Comparison of ENCODE assay signal across 19 cellular contexts in the genomic region with DNA sequence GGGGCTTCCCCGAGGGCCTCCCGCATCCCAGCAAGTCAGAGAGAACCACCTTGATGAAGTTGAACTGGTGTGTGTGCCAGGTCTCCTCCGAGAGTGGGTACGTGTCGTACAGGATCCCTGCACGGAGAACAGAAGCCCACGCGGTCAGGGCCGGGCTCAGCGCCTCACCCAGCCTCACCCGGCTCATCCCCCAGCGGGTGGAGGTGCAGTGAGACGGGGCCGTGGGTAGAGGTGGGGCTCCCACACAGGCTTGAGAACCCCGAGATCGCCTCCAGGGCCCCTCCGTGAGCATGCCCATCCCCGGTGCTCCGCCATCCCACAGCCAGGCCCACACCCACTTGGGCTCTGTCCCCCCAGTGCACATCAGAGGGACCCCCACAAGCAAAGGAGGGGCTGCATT. TPM values are rescaled to one million over a fixed set of nuclear protein-coding genes. Genes with fewer than 3 reads are reported as not detected.
DNase-seq lines count a peak whose midpoint lies in the region; ATAC-seq, FAIRE-seq and TF ChIP-seq lines count a peak whose summit lies in the region.
"Had no signal": no experiment of that assay in that cellular context is flagged by ENCODE, and none has a peak within 500 bp of the region (broad histone marks: within the 10 kb centered on the region; RNA-seq: fewer than 3 reads in every experiment).

No MANE protein-coding gene starts in this region.

- DNase-seq in activated T-helper 1 cell treated with anti-CD3 and anti-CD28 coated beads, Interleukin-12 subunit alpha, Interleukin-12 subunit beta, Interleukin-2, Interleukin-4 antibody, amounts not matched to agents 30 ng/mL and 10 ng/mL and 1 ng/mL, durations not matched to agents 14 hours and 24 hours and 36 hours (ENCODE audit: low spot score): no peak
- DNase-seq in HepG2 (ENCODE audit: low spot score): no peak
- no peak for DNase-seq in activated naive CD4-positive, alpha-beta T cell (lab: John Stamatoyannopoulos, UW)
- DNase-seq in mesothelial cell of epicardium (ENCODE audit: low spot score in 2 of 2, unreplicated experiment in 2 of 2): no peak
- DNase-seq: CD8-positive, alpha-beta memory T cell; GDM1; GM23248; HCEC 1CT; KG1; NCI-H1417 treated with DMSO at 0.1 percent for 48 hours; NCI-H2029 treated with DMSO at 0.1 percent for 48 hours; NCI-H510A treated with DMSO at 0.1 percent for 48 hours; NCI-H82 had no signal

- 99% methylated on average over 11 of the region's 19 CpGs for WGBS in HepG2 (ENCODE audit: low lambda C conversion rate)

- intact Hi-C loops in activated T-helper 1 cell treated with anti-CD3 and anti-CD28 coated beads, Interleukin-12 subunit alpha, Interleukin-12 subunit beta, Interleukin-2, Interleukin-4 antibody, amounts not matched to agents 30 ng/mL and 10 ng/mL and 1 ng/mL, durations not matched to agents 14 hours and 24 hours and 36 hours (cut with micrococcal nuclease): no loop called here
- intact Hi-C loops in HepG2 (cut with micrococcal nuclease; ENCODE audit: unreplicated experiment): no loop called here

- no peak overlapping the region for H3K27ac Mint-ChIP-seq in activated T-helper 1 cell treated with anti-CD3 and anti-CD28 coated beads, Interleukin-12 subunit alpha, Interleukin-12 subunit beta, Interleukin-2, Interleukin-4 antibody, amounts not matched to agents 30 ng/mL and 10 ng/mL and 1 ng/mL, durations not matched to agents 14 hours and 24 hours and 36 hours
- H3K27ac Mint-ChIP-seq in mesothelial cell of epicardium: no peak overlapping the region

- H3K9ac ChIP-seq in HepG2 (ENCODE audit: insufficient read depth, low read depth, low read length): no peak overlapping the region
- H3K9ac ChIP-seq: GM23248 had no signal

- H3K27me3 ChIP-seq in HepG2 (ENCODE audit: control insufficient read depth in 1 of 2, insufficient read depth in 2 of 2, low read length in 2 of 2): no peaks in the 10 kb centered on the region
- H3K27me3 ChIP-seq: BLaER1 treated with 17β-estradiol and CSF1 and Interleukin-3, amounts not matched to agents 10 nM and 100 nM; SJSA1 had no signal

- no peak for ATAC-seq in HepG2
- ATAC-seq in HG03095 (IDR thresholded peaks at IDR 0.05; ENCODE audit: unreplicated experiment): no peak
- ATAC-seq: GM12878 had no signal

- no peak overlapping the region for H3K4me2 ChIP-seq in HepG2 (ENCODE audit: low read depth, low read length)

- no TSS peak for BruUV-seq in HepG2 (replicated peaks; lab: Mats Ljungman, UMichigan)

- no peak for TF ChIP-seq CTCF in 22Rv1 (IDR thresholded peaks at IDR 0.05)
- no peak for TF ChIP-seq CTCF in HepG2 (CRISPR knock-in tag; IDR thresholded peaks at IDR 0.05)
- TF ChIP-seq CTCF in mesothelial cell of epicardium (IDR thresholded peaks at IDR 0.05; ENCODE audit: unreplicated experiment): no peak

- no peak for TF ChIP-seq RAD21 in HepG2 (CRISPR knock-in tag; IDR thresholded peaks at IDR 0.05)

- no peaks in the 10 kb centered on the region for H3K9me3 Mint-ChIP-seq in activated T-helper 1 cell treated with anti-CD3 and anti-CD28 coated beads, Interleukin-12 subunit alpha, Interleukin-12 subunit beta, Interleukin-2, Interleukin-4 antibody, amounts not matched to agents 30 ng/mL and 10 ng/mL and 1 ng/mL, durations not matched to agents 14 hours and 24 hours and 36 hours
- H3K9me3 Mint-ChIP-seq in mesothelial cell of epicardium: no peaks in the 10 kb centered on the region
- H3K9me3 Mint-ChIP-seq: CD8-positive, alpha-beta memory T cell had no signal

- CTCF ChIA-PET in HepG2 (lab: Yijun Ruan, JAX; ENCODE audit: low intra/inter-chr PET ratio, low total read pairs): no interaction called here

- in situ Hi-C loops in HepG2 (cut with HindIII; ENCODE audit: extremely low pct_ligation_motif_present, low pct_unique_long_range_greater_than_20kb): no loop called here

- H3K4me1 ChIP-seq in HepG2 (ENCODE audit: insufficient read depth, low read length): peaks cover 60% of the 10 kb centered on the region

- H4K20me1 ChIP-seq in HepG2 (ENCODE audit: insufficient read depth, low read length): no peaks in the 10 kb centered on the region

- H3K79me2 ChIP-seq in HepG2 (ENCODE audit: insufficient read depth, low read length): no peaks in the 10 kb centered on the region

- no peaks in the 10 kb centered on the region for H3K36me3 Mint-ChIP-seq in activated T-helper 1 cell treated with anti-CD3 and anti-CD28 coated beads, Interleukin-12 subunit alpha, Interleukin-12 subunit beta, Interleukin-2, Interleukin-4 antibody, amounts not matched to agents 30 ng/mL and 10 ng/mL and 1 ng/mL, durations not matched to agents 14 hours and 24 hours and 36 hours (ENCODE audit: low read depth)
- peaks cover 3% of the 10 kb centered on the region for H3K36me3 Mint-ChIP-seq in mesothelial cell of epicardium

- no peak overlapping the region for H3K4me3 ChIP-seq in HepG2 (replicated peaks in 1 of 3; ENCODE audit: insufficient read depth in 1 of 3, low read depth in 2 of 3, low read length in 3 of 3)
- H3K4me3 ChIP-seq: BLaER1 treated with 17β-estradiol and CSF1 and Interleukin-3, amounts not matched to agents 10 nM and 100 nM; GM12878; GM23248; SJSA1 had no signal

- no peak overlapping the region for H2AFZ ChIP-seq in HepG2 (ENCODE audit: low read length)
- H2AFZ ChIP-seq: GM23248 had no signal

- H3K9me3 ChIP-seq in HepG2 (ENCODE audit: low read length): no peaks in the 10 kb centered on the region
- H3K9me3 ChIP-seq: BLaER1 treated with 17β-estradiol and CSF1 and Interleukin-3, amounts not matched to agents 10 nM and 100 nM; SJSA1 had no signal

- H3K4me3 Mint-ChIP-seq in activated T-helper 1 cell treated with anti-CD3 and anti-CD28 coated beads, Interleukin-12 subunit alpha, Interleukin-12 subunit beta, Interleukin-2, Interleukin-4 antibody, amounts not matched to agents 30 ng/mL and 10 ng/mL and 1 ng/mL, durations not matched to agents 14 hours and 24 hours and 36 hours: peak overlapping the region; percentile 60
- no peak overlapping the region for H3K4me3 Mint-ChIP-seq in mesothelial cell of epicardium

- POLR2A ChIA-PET in HepG2 (lab: Yijun Ruan, JAX): no interaction called here

- TF ChIP-seq EP300 in HepG2 (IDR thresholded peaks at IDR 0.05; ENCODE audit: low read depth in 2 of 2, low read length in 2 of 2) (no peak), HepG2 (CRISPR knock-in tag; IDR thresholded peaks at IDR 0.05; ENCODE audit: borderline replicate concordance) (no peak)

- FAIRE-seq in HepG2 (lab: Jason Lieb, UNC): no peak
- FAIRE-seq: A204.1, GM12878 had no signal

- H3K36me3 ChIP-seq in HepG2 (replicated peaks in 1 of 2; ENCODE audit: control insufficient read depth in 1 of 2, insufficient read depth in 2 of 2, low read length in 2 of 2): 0 out of 5 replicates have a peak, but pooled peaks cover 0 to 2% of the 10 kb centered on the region in 2 experiments

- TF ChIP-seq POLR2A in HepG2 (IDR thresholded peaks at IDR 0.05; ENCODE audit: insufficient read depth in 1 of 2, low read depth in 2 of 2, low read length in 2 of 2): no peak

- peaks cover 7% of the 10 kb centered on the region for H3K27me3 Mint-ChIP-seq in activated T-helper 1 cell treated with anti-CD3 and anti-CD28 coated beads, Interleukin-12 subunit alpha, Interleukin-12 subunit beta, Interleukin-2, Interleukin-4 antibody, amounts not matched to agents 30 ng/mL and 10 ng/mL and 1 ng/mL, durations not matched to agents 14 hours and 24 hours and 36 hours (ENCODE audit: insufficient read depth)
- no peaks in the 10 kb centered on the region for H3K27me3 Mint-ChIP-seq in mesothelial cell of epicardium (ENCODE audit: low read depth)

- H3K4me1 Mint-ChIP-seq in activated T-helper 1 cell treated with anti-CD3 and anti-CD28 coated beads, Interleukin-12 subunit alpha, Interleukin-12 subunit beta, Interleukin-2, Interleukin-4 antibody, amounts not matched to agents 30 ng/mL and 10 ng/mL and 1 ng/mL, durations not matched to agents 14 hours and 24 hours and 36 hours (ENCODE audit: low read depth): peaks cover 5% of the 10 kb centered on the region
- H3K4me1 Mint-ChIP-seq in mesothelial cell of epicardium: peaks cover 8% of the 10 kb centered on the region

- H3K27ac ChIP-seq in 22Rv1 (peak overlapping the region; percentile 82), HepG2 (ENCODE audit: extremely low read length, insufficient read depth, low read length) (peak overlapping the region; percentile 85)
- H3K27ac ChIP-seq: BLaER1 treated with 17β-estradiol and CSF1 and Interleukin-3, amounts not matched to agents 10 nM and 100 nM; GM23248; SJSA1 had no signal

RNA-seq across cellular contexts. Expression of a gene that starts 2.3 kb away (rescaled TPM):
- total RNA-seq in activated T-helper 1 cell treated with anti-CD3 and anti-CD28 coated beads, Interleukin-12 subunit alpha, Interleukin-12 subunit beta, Interleukin-2, Interleukin-4 antibody, amounts not matched to agents 30 ng/mL and 10 ng/mL and 1 ng/mL, durations not matched to agents 14 hours and 24 hours and 36 hours: 21.7 and 22.3 TPM in 2 replicates
- 113 and 124 TPM in 2 replicates for total RNA-seq in HepG2 (2016; rRNA removed; fragmentation: Illumina TruSeq; extraction: Trizol)
- total RNA-seq in HepG2 (2016; cell fraction: cytosol; rRNA removed; fragmentation: Illumina TruSeq; extraction: Trizol; ENCODE audit: low read depth): 167 and 206 TPM in 2 replicates
- 112 and 125 TPM in 2 replicates for total RNA-seq in HepG2 (2016; cell fraction: insoluble cytoplasmic fraction; rRNA removed; fragmentation: Illumina TruSeq; extraction: Trizol)
- total RNA-seq in HepG2 (2016; cell fraction: membrane; rRNA removed; fragmentation: Illumina TruSeq; extraction: Trizol): 130 and 170 TPM in 2 replicates
- total RNA-seq in HepG2 (2016; cell fraction: nucleus; rRNA removed; fragmentation: Illumina TruSeq; extraction: Trizol): 42.6 and 51.4 TPM in 2 replicates
- 115 and 120 TPM in 2 replicates for polyA plus RNA-seq in HepG2 (2011; rRNA removed)
- 103 and 156 TPM in 2 replicates for polyA plus RNA-seq in HepG2 (2011; cell fraction: cytosol; rRNA removed)
- 88.3 and 90.1 TPM in 2 replicates for polyA plus RNA-seq in HepG2 (2011; cell fraction: nucleus; rRNA removed)
- 74.3 and 76.0 TPM in 2 replicates for polyA plus RNA-seq in HepG2 (2012)
- 282 and 316 TPM in 2 replicates for polyA plus RNA-seq in HepG2 (2016; cell fraction: cytosol; fragmentation: Illumina TruSeq; extraction: Trizol; ENCODE audit: low read depth)
- 152 and 183 TPM in 2 replicates for polyA plus RNA-seq in HepG2 (2016; cell fraction: insoluble cytoplasmic fraction; fragmentation: Illumina TruSeq; extraction: Trizol; ENCODE audit: low read depth)
- polyA plus RNA-seq in HepG2 (2016; cell fraction: membrane; fragmentation: Illumina TruSeq; extraction: Trizol; ENCODE audit: low read depth): 195 and 222 TPM in 2 replicates
- 119 and 134 TPM in 2 replicates for polyA plus RNA-seq in HepG2 (2016; cell fraction: nucleus; fragmentation: Illumina TruSeq; extraction: Trizol; ENCODE audit: insufficient read depth, low read depth)
- polyA minus RNA-seq in HepG2 (2011; rRNA and poly(A)+ RNA removed; ENCODE audit: low replicate concordance): 46.3 and 144 TPM in 2 replicates
- 48.8 and 63.0 TPM in 2 replicates for polyA minus RNA-seq in HepG2 (2011; cell fraction: cytosol; rRNA and poly(A)+ RNA removed)
- polyA minus RNA-seq in HepG2 (2011; cell fraction: nucleus; rRNA and poly(A)+ RNA removed): 20.3 and 21.1 TPM in 2 replicates
- 41.5 to 44.5 TPM (median 42.6 TPM) in 3 replicates for total RNA-seq in mesothelial cell of epicardium

RNA-seq across cellular contexts. Expression of a gene that starts 8.3 kb away (rescaled TPM):
- 301 and 304 TPM in 2 replicates for total RNA-seq in activated T-helper 1 cell treated with anti-CD3 and anti-CD28 coated beads, Interleukin-12 subunit alpha, Interleukin-12 subunit beta, Interleukin-2, Interleukin-4 antibody, amounts not matched to agents 30 ng/mL and 10 ng/mL and 1 ng/mL, durations not matched to agents 14 hours and 24 hours and 36 hours
- total RNA-seq in HepG2 (2016; rRNA removed; fragmentation: Illumina TruSeq; extraction: Trizol): 50.5 and 79.2 TPM in 2 replicates
- total RNA-seq in HepG2 (2016; cell fraction: cytosol; rRNA removed; fragmentation: Illumina TruSeq; extraction: Trizol; ENCODE audit: low read depth): 72.9 and 77.7 TPM in 2 replicates
- total RNA-seq in HepG2 (2016; cell fraction: insoluble cytoplasmic fraction; rRNA removed; fragmentation: Illumina TruSeq; extraction: Trizol): 43.4 and 84.1 TPM in 2 replicates
- total RNA-seq in HepG2 (2016; cell fraction: membrane; rRNA removed; fragmentation: Illumina TruSeq; extraction: Trizol): 104 and 106 TPM in 2 replicates
- total RNA-seq in HepG2 (2016; cell fraction: nucleus; rRNA removed; fragmentation: Illumina TruSeq; extraction: Trizol): 38.3 and 43.3 TPM in 2 replicates
- polyA plus RNA-seq in HepG2 (2011; rRNA removed): 58.7 and 63.3 TPM in 2 replicates
- polyA plus RNA-seq in HepG2 (2011; cell fraction: cytosol; rRNA removed): 37.8 and 48.2 TPM in 2 replicates
- 99.5 and 105 TPM in 2 replicates for polyA plus RNA-seq in HepG2 (2011; cell fraction: nucleus; rRNA removed)
- polyA plus RNA-seq in HepG2 (2012): 48.3 and 71.8 TPM in 2 replicates
- 108 and 114 TPM in 2 replicates for polyA plus RNA-seq in HepG2 (2016; cell fraction: cytosol; fragmentation: Illumina TruSeq; extraction: Trizol; ENCODE audit: low read depth)
- 86.3 and 104 TPM in 2 replicates for polyA plus RNA-seq in HepG2 (2016; cell fraction: insoluble cytoplasmic fraction; fragmentation: Illumina TruSeq; extraction: Trizol; ENCODE audit: low read depth)
- polyA plus RNA-seq in HepG2 (2016; cell fraction: membrane; fragmentation: Illumina TruSeq; extraction: Trizol; ENCODE audit: low read depth): 117 and 124 TPM in 2 replicates
- 140 and 145 TPM in 2 replicates for polyA plus RNA-seq in HepG2 (2016; cell fraction: nucleus; fragmentation: Illumina TruSeq; extraction: Trizol; ENCODE audit: insufficient read depth, low read depth)
- polyA minus RNA-seq in HepG2 (2011; rRNA and poly(A)+ RNA removed; ENCODE audit: low replicate concordance): 26.8 and 58.6 TPM in 2 replicates
- polyA minus RNA-seq in HepG2 (2011; cell fraction: cytosol; rRNA and poly(A)+ RNA removed): 32.1 and 33.1 TPM in 2 replicates
- polyA minus RNA-seq in HepG2 (2011; cell fraction: nucleus; rRNA and poly(A)+ RNA removed): 35.5 and 41.4 TPM in 2 replicates
- 130 to 134 TPM (median 131 TPM) in 3 replicates for total RNA-seq in mesothelial cell of epicardium

RNA-seq across cellular contexts. Expression of a gene that starts 15.4 kb away (rescaled TPM):
- 97.9 and 98.8 TPM in 2 replicates for total RNA-seq in activated T-helper 1 cell treated with anti-CD3 and anti-CD28 coated beads, Interleukin-12 subunit alpha, Interleukin-12 subunit beta, Interleukin-2, Interleukin-4 antibody, amounts not matched to agents 30 ng/mL and 10 ng/mL and 1 ng/mL, durations not matched to agents 14 hours and 24 hours and 36 hours
- 41.9 and 66.9 TPM in 2 replicates for total RNA-seq in HepG2 (2016; rRNA removed; fragmentation: Illumina TruSeq; extraction: Trizol)
- total RNA-seq in HepG2 (2016; cell fraction: cytosol; rRNA removed; fragmentation: Illumina TruSeq; extraction: Trizol; ENCODE audit: low read depth): 18.8 and 21.5 TPM in 2 replicates
- total RNA-seq in HepG2 (2016; cell fraction: insoluble cytoplasmic fraction; rRNA removed; fragmentation: Illumina TruSeq; extraction: Trizol): 44.6 and 65.2 TPM in 2 replicates
- 20.5 and 26.2 TPM in 2 replicates for total RNA-seq in HepG2 (2016; cell fraction: membrane; rRNA removed; fragmentation: Illumina TruSeq; extraction: Trizol)
- total RNA-seq in HepG2 (2016; cell fraction: nucleus; rRNA removed; fragmentation: Illumina TruSeq; extraction: Trizol): 38.7 and 47.0 TPM in 2 replicates
- 34.3 and 39.2 TPM in 2 replicates for polyA plus RNA-seq in HepG2 (2011; rRNA removed)
- polyA plus RNA-seq in HepG2 (2011; cell fraction: cytosol; rRNA removed): 40.7 and 105 TPM in 2 replicates
- 81.3 and 103 TPM in 2 replicates for polyA plus RNA-seq in HepG2 (2011; cell fraction: nucleus; rRNA removed)
- 23.8 and 33.4 TPM in 2 replicates for polyA plus RNA-seq in HepG2 (2012)
- polyA plus RNA-seq in HepG2 (2016; cell fraction: cytosol; fragmentation: Illumina TruSeq; extraction: Trizol; ENCODE audit: low read depth): 23.8 and 28.5 TPM in 2 replicates
- 44.9 and 52.6 TPM in 2 replicates for polyA plus RNA-seq in HepG2 (2016; cell fraction: insoluble cytoplasmic fraction; fragmentation: Illumina TruSeq; extraction: Trizol; ENCODE audit: low read depth)
- polyA plus RNA-seq in HepG2 (2016; cell fraction: membrane; fragmentation: Illumina TruSeq; extraction: Trizol; ENCODE audit: low read depth): 17.9 and 21.2 TPM in 2 replicates
- polyA plus RNA-seq in HepG2 (2016; cell fraction: nucleus; fragmentation: Illumina TruSeq; extraction: Trizol; ENCODE audit: insufficient read depth, low read depth): 72.2 and 84.5 TPM in 2 replicates
- 40.5 and 74.3 TPM in 2 replicates for polyA minus RNA-seq in HepG2 (2011; rRNA and poly(A)+ RNA removed; ENCODE audit: low replicate concordance)
- polyA minus RNA-seq in HepG2 (2011; cell fraction: cytosol; rRNA and poly(A)+ RNA removed): 34.4 and 46.1 TPM in 2 replicates
- polyA minus RNA-seq in HepG2 (2011; cell fraction: nucleus; rRNA and poly(A)+ RNA removed): 8.9 and 9.0 TPM in 2 replicates
- total RNA-seq in mesothelial cell of epicardium: 52.2 to 56.8 TPM (median 55.9 TPM) in 3 replicates

RNA-seq across cellular contexts. Expression of a gene that starts 39.1 kb away (rescaled TPM):
- total RNA-seq in activated T-helper 1 cell treated with anti-CD3 and anti-CD28 coated beads, Interleukin-12 subunit alpha, Interleukin-12 subunit beta, Interleukin-2, Interleukin-4 antibody, amounts not matched to agents 30 ng/mL and 10 ng/mL and 1 ng/mL, durations not matched to agents 14 hours and 24 hours and 36 hours: 1,387 and 1,455 TPM in 2 replicates
- 695 and 780 TPM in 2 replicates for total RNA-seq in HepG2 (2016; rRNA removed; fragmentation: Illumina TruSeq; extraction: Trizol)
- 693 and 734 TPM in 2 replicates for total RNA-seq in HepG2 (2016; cell fraction: cytosol; rRNA removed; fragmentation: Illumina TruSeq; extraction: Trizol; ENCODE audit: low read depth)
- total RNA-seq in HepG2 (2016; cell fraction: insoluble cytoplasmic fraction; rRNA removed; fragmentation: Illumina TruSeq; extraction: Trizol): 654 and 886 TPM in 2 replicates
- total RNA-seq in HepG2 (2016; cell fraction: membrane; rRNA removed; fragmentation: Illumina TruSeq; extraction: Trizol): 967 and 1,125 TPM in 2 replicates
- 240 and 299 TPM in 2 replicates for total RNA-seq in HepG2 (2016; cell fraction: nucleus; rRNA removed; fragmentation: Illumina TruSeq; extraction: Trizol)
- polyA plus RNA-seq in HepG2 (2011; rRNA removed): 1,411 and 1,504 TPM in 2 replicates
- 2,214 and 3,196 TPM in 2 replicates for polyA plus RNA-seq in HepG2 (2011; cell fraction: cytosol; rRNA removed)
- 923 and 1,023 TPM in 2 replicates for polyA plus RNA-seq in HepG2 (2011; cell fraction: nucleus; rRNA removed)
- 1,504 and 2,202 TPM in 2 replicates for polyA plus RNA-seq in HepG2 (2012)
- polyA plus RNA-seq in HepG2 (2016; cell fraction: cytosol; fragmentation: Illumina TruSeq; extraction: Trizol; ENCODE audit: low read depth): 1,868 and 2,054 TPM in 2 replicates
- polyA plus RNA-seq in HepG2 (2016; cell fraction: insoluble cytoplasmic fraction; fragmentation: Illumina TruSeq; extraction: Trizol; ENCODE audit: low read depth): 1,628 and 1,692 TPM in 2 replicates
- polyA plus RNA-seq in HepG2 (2016; cell fraction: membrane; fragmentation: Illumina TruSeq; extraction: Trizol; ENCODE audit: low read depth): 2,328 and 2,419 TPM in 2 replicates
- polyA plus RNA-seq in HepG2 (2016; cell fraction: nucleus; fragmentation: Illumina TruSeq; extraction: Trizol; ENCODE audit: insufficient read depth, low read depth): 895 and 898 TPM in 2 replicates
- 538 and 916 TPM in 2 replicates for polyA minus RNA-seq in HepG2 (2011; rRNA and poly(A)+ RNA removed; ENCODE audit: low replicate concordance)
- 647 and 682 TPM in 2 replicates for polyA minus RNA-seq in HepG2 (2011; cell fraction: cytosol; rRNA and poly(A)+ RNA removed)
- 109 and 140 TPM in 2 replicates for polyA minus RNA-seq in HepG2 (2011; cell fraction: nucleus; rRNA and poly(A)+ RNA removed)
- total RNA-seq in mesothelial cell of epicardium: 1,014 to 1,040 TPM (median 1,034 TPM) in 3 replicates

RNA-seq across cellular contexts. Expression of a gene that starts 50.8 kb away (rescaled TPM):
- total RNA-seq in activated T-helper 1 cell treated with anti-CD3 and anti-CD28 coated beads, Interleukin-12 subunit alpha, Interleukin-12 subunit beta, Interleukin-2, Interleukin-4 antibody, amounts not matched to agents 30 ng/mL and 10 ng/mL and 1 ng/mL, durations not matched to agents 14 hours and 24 hours and 36 hours: 0.16 and 0.17 TPM in 2 replicates
- total RNA-seq in HepG2 (2016; rRNA removed; fragmentation: Illumina TruSeq; extraction: Trizol): 0.22 TPM in 1 of 2 replicates, not detected in the other
- total RNA-seq in HepG2 (2016; cell fraction: cytosol; rRNA removed; fragmentation: Illumina TruSeq; extraction: Trizol; ENCODE audit: low read depth): under 0.01 TPM in 1 of 2 replicates, not detected in the other
- total RNA-seq in HepG2 (2016; cell fraction: insoluble cytoplasmic fraction; rRNA removed; fragmentation: Illumina TruSeq; extraction: Trizol): 0.02 and 0.27 TPM in 2 replicates
- 0.24 TPM in 1 of 2 replicates, not detected in the other for total RNA-seq in HepG2 (2016; cell fraction: membrane; rRNA removed; fragmentation: Illumina TruSeq; extraction: Trizol)
- total RNA-seq in HepG2 (2016; cell fraction: nucleus; rRNA removed; fragmentation: Illumina TruSeq; extraction: Trizol): 0.25 and 0.28 TPM in 2 replicates
- polyA plus RNA-seq in HepG2 (2011; rRNA removed): 0.08 and 0.16 TPM in 2 replicates
- 0.04 and 0.07 TPM in 2 replicates for polyA plus RNA-seq in HepG2 (2011; cell fraction: cytosol; rRNA removed)
- 0.37 and 0.61 TPM in 2 replicates for polyA plus RNA-seq in HepG2 (2011; cell fraction: nucleus; rRNA removed)
- 0.11 and 0.28 TPM in 2 replicates for polyA plus RNA-seq in HepG2 (2012)
- not detected in 2 replicates for polyA plus RNA-seq in HepG2 (2016; cell fraction: cytosol; fragmentation: Illumina TruSeq; extraction: Trizol; ENCODE audit: low read depth)
- polyA plus RNA-seq in HepG2 (2016; cell fraction: insoluble cytoplasmic fraction; fragmentation: Illumina TruSeq; extraction: Trizol; ENCODE audit: low read depth): not detected in 2 replicates
- polyA plus RNA-seq in HepG2 (2016; cell fraction: membrane; fragmentation: Illumina TruSeq; extraction: Trizol; ENCODE audit: low read depth): not detected in 2 replicates
- 0.18 and 0.40 TPM in 2 replicates for polyA plus RNA-seq in HepG2 (2016; cell fraction: nucleus; fragmentation: Illumina TruSeq; extraction: Trizol; ENCODE audit: insufficient read depth, low read depth)
- 0.40 and 0.77 TPM in 2 replicates for polyA minus RNA-seq in HepG2 (2011; rRNA and poly(A)+ RNA removed; ENCODE audit: low replicate concordance)
- polyA minus RNA-seq in HepG2 (2011; cell fraction: cytosol; rRNA and poly(A)+ RNA removed): 0.35 and 0.49 TPM in 2 replicates
- polyA minus RNA-seq in HepG2 (2011; cell fraction: nucleus; rRNA and poly(A)+ RNA removed): 0.52 and 0.75 TPM in 2 replicates
- total RNA-seq in mesothelial cell of epicardium: 2.3 to 2.8 TPM (median 2.4 TPM) in 3 replicates
- total RNA-seq: SJSA1 had no signal
- polyA plus RNA-seq: CD8-positive, alpha-beta memory T cell had no signal
